In the genomic region with DNA sequence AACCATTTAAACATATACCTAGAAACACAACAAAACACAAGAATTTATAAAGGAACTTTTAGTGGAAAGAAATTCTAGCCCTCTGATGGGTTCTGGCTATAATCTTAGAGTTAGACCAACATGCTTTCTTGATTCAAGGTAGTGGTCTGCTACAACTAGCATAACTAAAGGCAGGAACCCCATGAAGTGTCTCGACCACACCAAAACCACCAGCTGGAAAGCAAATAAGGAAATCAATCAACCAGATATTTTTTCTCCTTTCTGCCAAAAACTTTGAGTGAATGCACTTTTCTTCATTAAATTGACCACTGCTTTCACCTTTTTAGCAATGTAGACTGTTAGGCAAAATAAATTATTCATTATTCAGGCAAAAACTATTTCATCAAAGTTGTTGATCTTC, we compare ENCODE assay signal across 31 cellular contexts.
A peak's percentile ranks its signal among the peaks of the same experiment; 100 is the strongest.
DNase-seq lines count a peak whose midpoint lies in the region; ATAC-seq, FAIRE-seq and TF ChIP-seq lines count a peak whose summit lies in the region.
"Had no signal": no experiment of that assay in that cellular context is flagged by ENCODE, and none has a peak within 500 bp of the region (broad histone marks: within the 10 kb centered on the region; RNA-seq: fewer than 3 reads in every experiment).

No MANE protein-coding gene starts in this region.

- H3K9ac ChIP-seq in BLaER1 (peak overlapping the region; percentile 76), GM12878 (ENCODE audit: control insufficient read depth, insufficient read depth, low read length) (no peak overlapping the region)

- H3K36me3 Mint-ChIP-seq in stimulated activated memory B cell treated with anti-CD40 and anti-IgM and Interleukin-4, amounts not matched to agents 10 μg/mL and 1 μg/mL and 100 μg/mL, for 72 hours = peaks cover 30% of the 10 kb centered on the region
- H3K36me3 Mint-ChIP-seq in CD14-positive monocyte = no peaks in the 10 kb centered on the region
- no peaks in the 10 kb centered on the region for H3K36me3 Mint-ChIP-seq in activated T-cell treated with anti-CD3 and anti-CD28 coated beads, Interleukin-2, amount 50 U/mL, for 24 hours (ENCODE audit: low read depth)
- H3K36me3 Mint-ChIP-seq: activated CD4-positive, alpha-beta memory T cell treated with anti-CD3 and anti-CD28 coated beads for 36 hours; CD8-positive, alpha-beta memory T cell; natural killer cell treated with Interleukin-12 subunit alpha and Interleukin-12 subunit beta and Interleukin-15 and Interleukin-18, amount 100 ng/mL, for 72 hours had no signal

- no peak for TF ChIP-seq EP300 in GM12878 (IDR thresholded peaks at IDR 0.05; ENCODE audit: borderline replicate concordance in 1 of 2, control insufficient read depth in 1 of 2, low read depth in 2 of 2, low read length in 2 of 2)

- no peak for TF ChIP-seq POLR2A in GM12878 (IDR thresholded peaks at IDR 0.05; ENCODE audit: low read depth, low read length)

- 0% methylated on average over 1 of the region's 1 CpG for WGBS in GM12878 (ENCODE audit: insufficient coverage, insufficient replicate concordance, low lambda C conversion rate, missing lambda C conversion rate)

- peak overlapping the region; percentile 94 for H3K27ac Mint-ChIP-seq in stimulated activated memory B cell treated with anti-CD40 and anti-IgM and Interleukin-4, amounts not matched to agents 10 μg/mL and 1 μg/mL and 100 μg/mL, for 72 hours
- no peak overlapping the region for H3K27ac Mint-ChIP-seq in CD14-positive monocyte
- H3K27ac Mint-ChIP-seq in activated T-cell treated with anti-CD3 and anti-CD28 coated beads, Interleukin-2, amount 50 U/mL, for 24 hours = no peak overlapping the region
- H3K27ac Mint-ChIP-seq: activated CD4-positive, alpha-beta memory T cell treated with anti-CD3 and anti-CD28 coated beads for 36 hours; activated naive CD4-positive, alpha-beta T cell treated with anti-CD3 and anti-CD28 coated beads for 36 hours; CD8-positive, alpha-beta memory T cell; natural killer cell treated with Interleukin-12 subunit alpha and Interleukin-12 subunit beta and Interleukin-15 and Interleukin-18, amount 100 ng/mL, for 72 hours had no signal

- peaks cover 77% of the 10 kb centered on the region for H3K4me1 Mint-ChIP-seq in stimulated activated memory B cell treated with anti-CD40 and anti-IgM and Interleukin-4, amounts not matched to agents 10 μg/mL and 1 μg/mL and 100 μg/mL, for 72 hours
- H3K4me1 Mint-ChIP-seq in CD14-positive monocyte = no peaks in the 10 kb centered on the region
- H3K4me1 Mint-ChIP-seq in activated T-cell treated with anti-CD3 and anti-CD28 coated beads, Interleukin-2, amount 50 U/mL, for 24 hours (ENCODE audit: low read depth) = peaks cover 6% of the 10 kb centered on the region

- DNase-seq in NAMALWA (ENCODE audit: low spot score) (peak; percentile 69), GM12878 (ENCODE audit: low read depth, low spot score) (no peak), CD14-positive monocyte (ENCODE audit: low spot score) (no peak), NCI-H82 treated with DMSO at 0.1 percent for 48 hours (lab: John Stamatoyannopoulos, UW; ENCODE audit: unreplicated experiment) (no peak)
- DNase-seq in activated T-cell treated with anti-CD3 and anti-CD28 coated beads, Interleukin-2, amount 50 U/mL, for 24 hours = no peak
- DNase-seq: activated CD4-positive, alpha-beta memory T cell treated with anti-CD3 and anti-CD28 coated beads for 36 hours; activated CD4-positive, CD25-positive, alpha-beta regulatory T cell treated with anti-CD3 and anti-CD28 coated beads, Interleukin-2, amount 50 U/mL, for 72 hours; activated CD8-positive, alpha-beta memory T cell treated with anti-CD3 and anti-CD28 coated beads, Interleukin-2, amount 50 U/mL, for 4 hours; activated naive CD4-positive, alpha-beta T cell treated with anti-CD3 and anti-CD28 coated beads for 36 hours; AML-193; amygdala; CD8-positive, alpha-beta memory T cell; DMS 273 treated with DMSO at 0.1 percent for 48 hours; kidney glomerular epithelial cell; mucosa of descending colon; NCI-H1105 treated with DMSO at 0.1 percent for 48 hours; NCI-H1930; NCI-H524; Right ventricle myocardium superior; stimulated activated CD4-positive, alpha-beta T cell treated with anti-CD3 and anti-CD28 coated beads, Interleukin-4, amount 100 ng/mL, for 24 hours; upper lobe of left lung had no signal

- peak overlapping the region; percentile 46 for H3K4me3 ChIP-seq in BLaER1
- no peak overlapping the region for H3K4me3 ChIP-seq in GM12878
- H3K4me3 ChIP-seq: A549, hepatocyte, mucosa of descending colon, upper lobe of left lung had no signal

- no peak for TF ChIP-seq CTCF in GM12878 (IDR thresholded peaks at IDR 0.05 in 2 of 3, conservative IDR thresholded peaks at IDR 0.05 in 1 of 3; ENCODE audit: control insufficient read depth in 2 of 3, extremely low read depth in 1 of 3, insufficient read depth in 1 of 3, low read depth in 3 of 3, low read length in 3 of 3)
- no peak for TF ChIP-seq CTCF in CD14-positive monocyte (IDR thresholded peaks at IDR 0.05)

- POLR2A ChIA-PET in GM12878 (lab: Charles Lee) = interaction anchor here (0.7 to 1.4 kb wide), 3 partner anchors 23 to 122 kb away, joined by 3 to 4 read pairs (median 3); no protein-coding TSS in a partner anchor

- no peaks in the 10 kb centered on the region for H3K27me3 Mint-ChIP-seq in stimulated activated memory B cell treated with anti-CD40 and anti-IgM and Interleukin-4, amounts not matched to agents 10 μg/mL and 1 μg/mL and 100 μg/mL, for 72 hours
- H3K27me3 Mint-ChIP-seq in CD14-positive monocyte (ENCODE audit: low read depth in 3 of 3) = peaks cover 2 to 22% (median 3%) of the 10 kb centered on the region in 3 donors
- peaks cover 28% of the 10 kb centered on the region for H3K27me3 Mint-ChIP-seq in activated T-cell treated with anti-CD3 and anti-CD28 coated beads, Interleukin-2, amount 50 U/mL, for 24 hours

- no peaks in the 10 kb centered on the region for H3K9me3 ChIP-seq in BLaER1
- no peaks in the 10 kb centered on the region for H3K9me3 ChIP-seq in GM12878 (replicated peaks; ENCODE audit: control insufficient read depth, insufficient read depth, low read length)
- H3K9me3 ChIP-seq: A549, mucosa of descending colon, upper lobe of left lung had no signal

- SMC1A ChIA-PET in GM12878 (lab: Charles Lee; ENCODE audit: uncharacterized antibody, unreplicated experiment) = interaction anchor here (0.8 to 4.2 kb wide), 12 partner anchors 13 to 350 kb away, joined by 3 to 17 read pairs (median 6); no protein-coding TSS in a partner anchor

- H3K4me1 ChIP-seq in BLaER1 (peaks cover 100% of the 10 kb centered on the region), GM12878 (ENCODE audit: control insufficient read depth, insufficient read depth, low read length) (peaks cover 15% of the 10 kb centered on the region; the same call in 1 of the 2 replicates)
- H3K4me1 ChIP-seq: A549, upper lobe of left lung had no signal

- ATAC-seq in GM12878 (peak; percentile 24; the same call in 1 of the 3 replicates), HG02973 (IDR thresholded peaks at IDR 0.05; ENCODE audit: unreplicated experiment) (no peak)
- ATAC-seq in stimulated activated memory B cell treated with anti-CD40 and anti-IgM and Interleukin-4, amounts not matched to agents 10 μg/mL and 1 μg/mL and 100 μg/mL, for 72 hours = peak; percentile 44
- ATAC-seq: A549; HCT116; mucosa of descending colon; natural killer cell treated with Interleukin-12 subunit alpha and Interleukin-12 subunit beta and Interleukin-15 and Interleukin-18, amount 100 ng/mL, for 72 hours; Panc1 had no signal

- intact Hi-C loops in GM12878 (cut with micrococcal nuclease; ENCODE audit: unreplicated experiment) (no loop called here), CD14-positive monocyte (cut with micrococcal nuclease) (no loop called here)

- H3K36me3 ChIP-seq in BLaER1 (peaks cover 59% of the 10 kb centered on the region), GM12878 (ENCODE audit: control insufficient read depth in 2 of 2, insufficient read depth in 2 of 2, low read length in 1 of 2) (no peaks in the 10 kb centered on the region; a peak in 1 of 4 replicates)
- H3K36me3 ChIP-seq: upper lobe of left lung had no signal

- H4K20me1 ChIP-seq in BLaER1 = no peaks in the 10 kb centered on the region; the same call in 1 of the 2 replicates
- no peaks in the 10 kb centered on the region for H4K20me1 ChIP-seq in GM12878 (ENCODE audit: control insufficient read depth, insufficient read depth)

- H3K4me3 Mint-ChIP-seq in stimulated activated memory B cell treated with anti-CD40 and anti-IgM and Interleukin-4, amounts not matched to agents 10 μg/mL and 1 μg/mL and 100 μg/mL, for 72 hours = peak overlapping the region; percentile 68
- no peak overlapping the region for H3K4me3 Mint-ChIP-seq in CD14-positive monocyte
- no peak overlapping the region for H3K4me3 Mint-ChIP-seq in activated T-cell treated with anti-CD3 and anti-CD28 coated beads, Interleukin-2, amount 50 U/mL, for 24 hours
- H3K4me3 Mint-ChIP-seq: activated CD4-positive, alpha-beta memory T cell treated with anti-CD3 and anti-CD28 coated beads for 36 hours; activated naive CD4-positive, alpha-beta T cell treated with anti-CD3 and anti-CD28 coated beads for 36 hours; CD8-positive, alpha-beta memory T cell; natural killer cell treated with Interleukin-12 subunit alpha and Interleukin-12 subunit beta and Interleukin-15 and Interleukin-18, amount 100 ng/mL, for 72 hours had no signal

- CTCF ChIA-PET in GM12878 (lab: Yijun Ruan, JAX) = interaction anchor here (1.0 to 2.4 kb wide), 3 partner anchors 13 to 678 kb away, joined by 4 to 7 read pairs (median 4); no protein-coding TSS in a partner anchor

- peak overlapping the region; percentile 95 for H3K27ac ChIP-seq in BLaER1
- H3K27ac ChIP-seq in GM12878 (ENCODE audit: control insufficient read depth, insufficient read depth) = no peak overlapping the region
- H3K27ac ChIP-seq: A549, upper lobe of left lung had no signal

- FAIRE-seq in GM12878 (lab: Jason Lieb, UNC) = no peak
- FAIRE-seq: colon, endothelial cell of umbilical vein had no signal

- RAD21 ChIA-PET in GM12878 (lab: Charles Lee; ENCODE audit: unreplicated experiment) = interaction anchor here (0.6 to 2.6 kb wide), 4 partner anchors 22 to 318 kb away, joined by 3 to 6 read pairs (median 4); no protein-coding TSS in a partner anchor

- H3K27me3 ChIP-seq in BLaER1 = no peaks in the 10 kb centered on the region
- H3K27me3 ChIP-seq in GM12878 (replicated peaks in 1 of 2; ENCODE audit: control insufficient read depth in 2 of 2, insufficient read depth in 2 of 2, low read length in 1 of 2) = no peaks in the 10 kb centered on the region
- H3K27me3 ChIP-seq: upper lobe of left lung had no signal

- no peaks in the 10 kb centered on the region for H3K79me2 ChIP-seq in GM12878 (ENCODE audit: control insufficient read depth, insufficient read depth, low read length)
- H3K79me2 ChIP-seq: hepatocyte had no signal

- H3K9me3 Mint-ChIP-seq in stimulated activated memory B cell treated with anti-CD40 and anti-IgM and Interleukin-4, amounts not matched to agents 10 μg/mL and 1 μg/mL and 100 μg/mL, for 72 hours = no peaks in the 10 kb centered on the region
- H3K9me3 Mint-ChIP-seq in CD14-positive monocyte = peaks cover 0 to 4% (median 0%) of the 10 kb centered on the region in 7 donors
- H3K9me3 Mint-ChIP-seq in activated T-cell treated with anti-CD3 and anti-CD28 coated beads, Interleukin-2, amount 50 U/mL, for 24 hours = no peaks in the 10 kb centered on the region
- H3K9me3 Mint-ChIP-seq: activated CD4-positive, alpha-beta memory T cell treated with anti-CD3 and anti-CD28 coated beads for 36 hours; activated naive CD4-positive, alpha-beta T cell treated with anti-CD3 and anti-CD28 coated beads for 36 hours; CD8-positive, alpha-beta memory T cell; natural killer cell treated with Interleukin-12 subunit alpha and Interleukin-12 subunit beta and Interleukin-15 and Interleukin-18, amount 100 ng/mL, for 72 hours had no signal

- in situ Hi-C loops in GM12878 (cut with MboI) = no loop called here

- no TSS peak for BruUV-seq in GM12878 (replicated peaks; lab: Mats Ljungman, UMichigan)

- no peak for TF ChIP-seq RAD21 in GM12878 (IDR thresholded peaks at IDR 0.05; ENCODE audit: insufficient read depth, low read depth, low read length)

- H2AFZ ChIP-seq in GM12878 (ENCODE audit: control insufficient read depth, low read depth, low read length) = no peak overlapping the region
- H2AFZ ChIP-seq: hepatocyte had no signal

- peak overlapping the region; percentile 83 for H3K4me2 ChIP-seq in BLaER1
- H3K4me2 ChIP-seq in GM12878 (ENCODE audit: control insufficient read depth, insufficient read depth) = no peak overlapping the region
- H3K4me2 ChIP-seq: A549, hepatocyte had no signal
